Comparison of ENCODE assay signal across 8 cellular contexts in genomic region chr17:43578699-43579569, GRCh38. TPM values are rescaled to one million over a fixed set of nuclear protein-coding genes. Genes with fewer than 3 reads are reported as not detected.
A peak's percentile ranks its signal among the peaks of the same experiment; 100 is the strongest.
DNase-seq lines count a peak whose midpoint lies in the region; ATAC-seq and TF ChIP-seq lines count a peak whose summit lies in the region.

No MANE protein-coding gene starts in this region.

- H3K27ac Mint-ChIP-seq in stimulated activated memory B cell treated with anti-CD40 and anti-IgM and Interleukin-4, amounts not matched to agents 10 μg/mL and 1 μg/mL and 100 μg/mL, for 72 hours, result peak overlapping the region; percentile 82

- H3K4me1 Mint-ChIP-seq in stimulated activated memory B cell treated with anti-CD40 and anti-IgM and Interleukin-4, amounts not matched to agents 10 μg/mL and 1 μg/mL and 100 μg/mL, for 72 hours, result peaks cover 24% of the 10 kb centered on the region

- peak overlapping the region; percentile 9 for H3K4me3 Mint-ChIP-seq in stimulated activated memory B cell treated with anti-CD40 and anti-IgM and Interleukin-4, amounts not matched to agents 10 μg/mL and 1 μg/mL and 100 μg/mL, for 72 hours

- no peaks in the 10 kb centered on the region for H3K9me3 Mint-ChIP-seq in stimulated activated memory B cell treated with anti-CD40 and anti-IgM and Interleukin-4, amounts not matched to agents 10 μg/mL and 1 μg/mL and 100 μg/mL, for 72 hours

- no peaks in the 10 kb centered on the region for H3K9me3 ChIP-seq in heart left ventricle
- H3K9me3 ChIP-seq in left ventricle myocardium inferior (replicated peaks), result no peaks in the 10 kb centered on the region
- H3K9me3 ChIP-seq in uterus, result no peaks in the 10 kb centered on the region

- 45 to 57% (median 53%) methylated on average over 11 to 13 of the region's 13 CpGs for WGBS in heart left ventricle, 4 donors

- H3K4me1 ChIP-seq in heart left ventricle (peaks cover 0 to 57% (median 40%) of the 10 kb centered on the region in 12 donors), left ventricle myocardium inferior (peaks cover 53% of the 10 kb centered on the region), uterus (peaks cover 0 to 4% of the 10 kb centered on the region in 2 donors)

- intact Hi-C loops in heart left ventricle (cut with DNase I) (loop anchor here (1.0 to 10.0 kb wide), 7 partner anchors 68 to 186 kb away; partner anchors contain the start of gene SOST (in 3 of the 10)), cardiac septum (cut with DNase I) (loop anchor here (5.0 kb wide), 2 partner anchors 57 to 178 kb away; partner anchors contain the start of gene SOST), left ventricle myocardium inferior (cut with micrococcal nuclease) (no loop called here), uterus (cut with DNase I; ENCODE audit: low total_unique reads) (loop anchor here (10.0 kb wide), 1 partner anchor 176 kb away; the partner anchor contains the start of gene SOST)

- TF ChIP-seq CTCF in heart left ventricle (IDR thresholded peaks at IDR 0.05) (no peak), left ventricle myocardium inferior (IDR thresholded peaks at IDR 0.05; ENCODE audit: borderline replicate concordance) (no peak), uterus (IDR thresholded peaks at IDR 0.05) (no peak)

- peak in 3 of 4 donors; percentile 17 to 66 (median 25) for ATAC-seq in heart left ventricle
- peak; percentile 90 for ATAC-seq in stimulated activated memory B cell treated with anti-CD40 and anti-IgM and Interleukin-4, amounts not matched to agents 10 μg/mL and 1 μg/mL and 100 μg/mL, for 72 hours

- no peak overlapping the region for H3K4me3 ChIP-seq in heart left ventricle
- no peak overlapping the region for H3K4me3 ChIP-seq in left ventricle myocardium inferior
- H3K4me3 ChIP-seq in uterus, result no peak overlapping the region

- TF ChIP-seq POLR2A in heart left ventricle (IDR thresholded peaks at IDR 0.05) (no peak), uterus (IDR thresholded peaks at IDR 0.05) (no peak)

- DNase-seq in heart left ventricle, result peak in 1 of 5 donors; percentile 39
- DNase-seq in cardiac septum (ENCODE audit: low spot score), result no peak
- peak; percentile 84 for DNase-seq in NCI-H1092 treated with DMSO at 0.1 percent for 48 hours (lab: John Stamatoyannopoulos, UW)
- peak; percentile 57 for DNase-seq in activated CD8-positive, alpha-beta memory T cell treated with anti-CD3 and anti-CD28 coated beads, Interleukin-2, amount 50 U/mL, for 48 hours
- no peak for DNase-seq in left ventricle myocardium inferior
- no peak for DNase-seq in uterus
- DNase-seq in mucosa of gallbladder (ENCODE audit: low spot score), result no peak

- H3K27me3 Mint-ChIP-seq in stimulated activated memory B cell treated with anti-CD40 and anti-IgM and Interleukin-4, amounts not matched to agents 10 μg/mL and 1 μg/mL and 100 μg/mL, for 72 hours, result peaks cover 8% of the 10 kb centered on the region

- H3K36me3 ChIP-seq in heart left ventricle (no peaks in the 10 kb centered on the region), left ventricle myocardium inferior (no peaks in the 10 kb centered on the region), uterus (no peaks in the 10 kb centered on the region)

- no peaks in the 10 kb centered on the region for H3K36me3 Mint-ChIP-seq in stimulated activated memory B cell treated with anti-CD40 and anti-IgM and Interleukin-4, amounts not matched to agents 10 μg/mL and 1 μg/mL and 100 μg/mL, for 72 hours

- H3K27ac ChIP-seq in heart left ventricle (peak overlapping the region in 10 of 12 donors; percentile 25 to 77 (median 66)), left ventricle myocardium inferior (replicated peaks) (peak overlapping the region; percentile 75), uterus (no peak overlapping the region)

- H3K27me3 ChIP-seq in heart left ventricle (no peaks in the 10 kb centered on the region), left ventricle myocardium inferior (ENCODE audit: low read depth) (no peaks in the 10 kb centered on the region), uterus (no peaks in the 10 kb centered on the region)

RNA-seq across cellular contexts. Expression of gene ETV4, which starts 32.8 kb away (rescaled TPM):
- total RNA-seq in heart left ventricle (1 to 10 TPM in 2 of 9 donors, under 1 TPM in 7; 0.30 to 1.5 (median 0.74) TPM), cardiac septum (3.5 TPM), left ventricle myocardium inferior (0.60 TPM), uterus (1 to 10 TPM in 2 of 4 donors, under 1 TPM in 1, not detected in 1; 0.51 to 2.8 (median 2.1) TPM), mucosa of gallbladder (47.6 TPM)
- 1 to 10 TPM in 1 of 2 donors, under 1 TPM in 1; 0.46 to 1.7 TPM for polyA plus RNA-seq in heart left ventricle

Comparison
In these comparisons a context has a peak if more than half of its experiments do, and no peak if none do; other contexts are left out.
1. DNase-seq: peak in NCI-H1092 treated with DMSO at 0.1 percent for 48 hours (single experiment) and activated CD8-positive, alpha-beta memory T cell treated with anti-CD3 and anti-CD28 coated beads, Interleukin-2, amount 50 U/mL, for 48 hours (single experiment); none in cardiac septum (single experiment), left ventricle myocardium inferior (single experiment), uterus (0 of 2) and mucosa of gallbladder (single experiment).
2. H3K27ac ChIP-seq: peak in heart left ventricle (10 of 12) and left ventricle myocardium inferior (single experiment); none in uterus (0 of 2).
3. RNA of gene ETV4, which starts 32.8 kb away (total RNA-seq): 47.6 TPM in mucosa of gallbladder (single experiment); 3.5 TPM in cardiac septum (single experiment), 0.51 to 2.8 TPM in uterus, 0.30 to 1.5 TPM in heart left ventricle and 0.60 TPM in left ventricle myocardium inferior (single experiment); every median in the first group is over 10 times any median in the second.